36 cellular contexts compared by ENCODE assay signal in genomic region chr9:69340631-69341030, GRCh38. TPM values are rescaled to one million over a fixed set of nuclear protein-coding genes. Genes with fewer than 3 reads are reported as not detected.
"Had no signal": no experiment of that assay in that cellular context is flagged by ENCODE, and none has a peak within 500 bp of the region (broad histone marks: within the 10 kb centered on the region; RNA-seq: fewer than 3 reads in every experiment).

No MANE protein-coding gene starts in this region.

- H3K36me3 ChIP-seq: ascending aorta had no signal

- H3K27me3 ChIP-seq: ascending aorta had no signal

- H3K4me1 ChIP-seq: ascending aorta had no signal

- H3K9me3 ChIP-seq: ascending aorta had no signal

- DNase-seq: activated B cell treated with CpG ODN at 0.5 μM for 24 hours; activated CD4-positive, alpha-beta memory T cell treated with anti-CD3 and anti-CD28 coated beads for 36 hours; activated CD4-positive, alpha-beta T cell treated with anti-CD3 and anti-CD28 coated beads for 4 hours; activated CD4-positive, alpha-beta T cell treated with anti-CD3 and anti-CD28 coated beads, Interleukin-2, amount 10 ng/mL, durations not matched to agents 24 days and 14 days; activated CD4-positive, alpha-beta T cell treated with anti-CD3 and anti-CD28 coated beads, Interleukin-2, amount 50 U/mL, for 1 hour; activated CD4-positive, alpha-beta T cell treated with anti-CD3 and anti-CD28 coated beads, Interleukin-2, amount 50 U/mL, for 4 hours; activated CD4-positive, CD25-positive, alpha-beta regulatory T cell treated with anti-CD3 and anti-CD28 coated beads, Interleukin-2, amount 50 U/mL, for 72 hours; activated CD8-positive, alpha-beta memory T cell treated with anti-CD3 and anti-CD28 coated beads, Interleukin-2, amount 50 U/mL, for 4 hours; activated CD8-positive, alpha-beta T cell treated with anti-CD3 and anti-CD28 coated beads for 36 hours; activated effector memory CD4-positive, alpha-beta T cell treated with anti-CD3 and anti-CD28 coated beads, Interleukin-2, amount 50 U/mL, for 16 hours; activated gamma-delta T cell treated with Interleukin-2 at 50 U/mL for 16 hours; activated naive CD4-positive, alpha-beta T cell; activated naive CD4-positive, alpha-beta T cell treated with anti-CD3 and anti-CD28 coated beads for 36 hours; activated naive CD4-positive, alpha-beta T cell treated with anti-CD3 and anti-CD28 coated beads, Interleukin-2, amount 50 U/mL, for 16 hours; activated naive CD8-positive, alpha-beta T cell treated with anti-CD3 and anti-CD28 coated beads for 36 hours; activated T-cell treated with anti-CD3 and anti-CD28 coated beads for 4 hours; activated T-cell treated with anti-CD3 and anti-CD28 coated beads, Interleukin-2, amount 50 U/mL, for 1 hour; activated T-cell treated with anti-CD3 and anti-CD28 coated beads, Interleukin-2, amount 50 U/mL, for 4 hours; activated T-cell treated with anti-CD3 and anti-CD28 coated beads, Interleukin-2, amount 50 U/mL, for 72 hours; amygdala; anterior cingulate cortex; central memory CD4-positive, alpha-beta T cell; T-helper 1 cell; T-helper 2 cell; T-helper 9 cell had no signal

- H3K4me3 Mint-ChIP-seq: activated B cell treated with CpG ODN at 0.5 μM for 24 hours; activated CD4-positive, alpha-beta memory T cell treated with anti-CD3 and anti-CD28 coated beads for 36 hours; activated CD4-positive, alpha-beta T cell treated with anti-CD3 and anti-CD28 coated beads, Interleukin-2, amount 10 ng/mL, durations not matched to agents 24 days and 14 days; activated CD8-positive, alpha-beta T cell treated with anti-CD3 and anti-CD28 coated beads for 36 hours; activated naive CD4-positive, alpha-beta T cell treated with anti-CD3 and anti-CD28 coated beads for 36 hours; activated naive CD8-positive, alpha-beta T cell treated with anti-CD3 and anti-CD28 coated beads for 36 hours; activated T-cell treated with anti-CD3 and anti-CD28 coated beads, Interleukin-2, amount 50 U/mL, for 4 hours; activated T-cell treated with anti-CD3 and anti-CD28 coated beads, Interleukin-2, amount 50 U/mL, for 72 hours; activated T-helper 1 cell treated with anti-CD3 and anti-CD28 coated beads, Interleukin-12 subunit alpha, Interleukin-12 subunit beta, Interleukin-2, Interleukin-4 antibody, amounts not matched to agents 30 ng/mL and 10 ng/mL and 1 ng/mL, durations not matched to agents 14 hours and 24 hours and 36 hours; activated T-helper 17 cell treated with anti-CD3 and anti-CD28 coated beads, Interleukin-2, amount 50 U/mL, for 72 hours; brain; T-helper 1 cell treated with Interleukin-12 subunit alpha and Interleukin-12 subunit beta and Interleukin-4 antibody, amounts not matched to agents 30 μg/mL and 1 μg/mL, for 36 hours; T-helper 2 cell treated with Interferon-gamma antibody and Interleukin-4, amounts not matched to agents 5 μg/mL and 100 μg/mL, for 36 hours had no signal

- H3K27ac ChIP-seq: ascending aorta, VCaP had no signal

- H3K9me3 Mint-ChIP-seq: activated B cell treated with CpG ODN at 0.5 μM for 24 hours; activated CD4-positive, alpha-beta memory T cell treated with anti-CD3 and anti-CD28 coated beads for 36 hours; activated CD4-positive, alpha-beta T cell treated with anti-CD3 and anti-CD28 coated beads, Interleukin-2, amount 10 ng/mL, durations not matched to agents 24 days and 14 days; activated CD8-positive, alpha-beta T cell treated with anti-CD3 and anti-CD28 coated beads for 36 hours; activated naive CD4-positive, alpha-beta T cell treated with anti-CD3 and anti-CD28 coated beads for 36 hours; activated naive CD4-positive, alpha-beta T cell treated with anti-CD3 and anti-CD28 coated beads, Interleukin-2, amount 50 U/mL, for 72 hours; activated naive CD8-positive, alpha-beta T cell treated with anti-CD3 and anti-CD28 coated beads for 36 hours; activated T-cell treated with anti-CD3 and anti-CD28 coated beads, Interleukin-2, amount 50 U/mL, for 4 hours; activated T-helper 1 cell treated with anti-CD3 and anti-CD28 coated beads, Interleukin-12 subunit alpha, Interleukin-12 subunit beta, Interleukin-2, Interleukin-4 antibody, amounts not matched to agents 30 ng/mL and 10 ng/mL and 1 ng/mL, durations not matched to agents 14 hours and 24 hours and 36 hours; brain; T-helper 1 cell treated with Interleukin-12 subunit alpha and Interleukin-12 subunit beta and Interleukin-4 antibody, amounts not matched to agents 30 μg/mL and 1 μg/mL, for 36 hours; T-helper 2 cell treated with Interferon-gamma antibody and Interleukin-4, amounts not matched to agents 5 μg/mL and 100 μg/mL, for 36 hours had no signal

- H3K4me3 ChIP-seq: ascending aorta had no signal

- H3K36me3 Mint-ChIP-seq: activated CD4-positive, alpha-beta memory T cell treated with anti-CD3 and anti-CD28 coated beads for 36 hours; activated naive CD4-positive, alpha-beta T cell treated with anti-CD3 and anti-CD28 coated beads, Interleukin-2, amount 50 U/mL, for 72 hours; activated naive CD8-positive, alpha-beta T cell treated with anti-CD3 and anti-CD28 coated beads for 36 hours; brain had no signal

- H3K27ac Mint-ChIP-seq: activated B cell treated with CpG ODN at 0.5 μM for 24 hours; activated CD4-positive, alpha-beta memory T cell treated with anti-CD3 and anti-CD28 coated beads for 36 hours; activated CD4-positive, alpha-beta T cell treated with anti-CD3 and anti-CD28 coated beads, Interleukin-2, amount 10 ng/mL, durations not matched to agents 24 days and 14 days; activated CD8-positive, alpha-beta T cell treated with anti-CD3 and anti-CD28 coated beads for 36 hours; activated naive CD4-positive, alpha-beta T cell treated with anti-CD3 and anti-CD28 coated beads for 36 hours; activated naive CD4-positive, alpha-beta T cell treated with anti-CD3 and anti-CD28 coated beads, Interleukin-2, amount 50 U/mL, for 72 hours; activated naive CD8-positive, alpha-beta T cell treated with anti-CD3 and anti-CD28 coated beads for 36 hours; activated T-cell treated with anti-CD3 and anti-CD28 coated beads, Interleukin-2, amount 50 U/mL, for 72 hours; activated T-helper 1 cell treated with anti-CD3 and anti-CD28 coated beads, Interleukin-12 subunit alpha, Interleukin-12 subunit beta, Interleukin-2, Interleukin-4 antibody, amounts not matched to agents 30 ng/mL and 10 ng/mL and 1 ng/mL, durations not matched to agents 14 hours and 24 hours and 36 hours; activated T-helper 17 cell treated with anti-CD3 and anti-CD28 coated beads, Interleukin-2, amount 50 U/mL, for 72 hours; brain; T-helper 1 cell treated with Interleukin-12 subunit alpha and Interleukin-12 subunit beta and Interleukin-4 antibody, amounts not matched to agents 30 μg/mL and 1 μg/mL, for 36 hours; T-helper 2 cell treated with Interferon-gamma antibody and Interleukin-4, amounts not matched to agents 5 μg/mL and 100 μg/mL, for 36 hours had no signal

- ATAC-seq: activated CD8-positive, alpha-beta T cell treated with anti-CD3 and anti-CD28 coated beads for 36 hours; activated naive CD4-positive, alpha-beta T cell treated with anti-CD3 and anti-CD28 coated beads, Interleukin-2, amount 50 U/mL, for 72 hours; activated T-cell treated with anti-CD3 and anti-CD28 coated beads, Interleukin-2, amount 50 U/mL, for 4 hours; activated T-cell treated with anti-CD3 and anti-CD28 coated beads, Interleukin-2, amount 50 U/mL, for 72 hours; activated T-helper 17 cell treated with anti-CD3 and anti-CD28 coated beads, Interleukin-2, amount 50 U/mL, for 72 hours had no signal

- FAIRE-seq: bronchial epithelial cell, TTC549 had no signal

- H3K4me1 Mint-ChIP-seq: activated B cell treated with CpG ODN at 0.5 μM for 24 hours; activated CD4-positive, alpha-beta T cell treated with anti-CD3 and anti-CD28 coated beads, Interleukin-2, amount 10 ng/mL, durations not matched to agents 24 days and 14 days; activated naive CD8-positive, alpha-beta T cell treated with anti-CD3 and anti-CD28 coated beads for 36 hours; activated T-helper 17 cell treated with anti-CD3 and anti-CD28 coated beads, Interleukin-2, amount 50 U/mL, for 72 hours; brain had no signal

RNA-seq across cellular contexts. Expression of gene ENTREP1, which starts 15.6 kb away (rescaled TPM):
- total RNA-seq: activated B cell treated with CpG ODN at 0.5 μM for 24 hours; activated CD4-positive, alpha-beta T cell treated with anti-CD3 and anti-CD28 coated beads, Interleukin-2, amount 10 ng/mL, durations not matched to agents 24 days and 14 days; activated CD8-positive, alpha-beta memory T cell treated with anti-CD3 and anti-CD28 coated beads for 36 hours; activated CD8-positive, alpha-beta T cell treated with anti-CD3 and anti-CD28 coated beads for 36 hours; activated naive CD4-positive, alpha-beta T cell treated with anti-CD3 and anti-CD28 coated beads for 36 hours; activated naive CD4-positive, alpha-beta T cell treated with anti-CD3 and anti-CD28 coated beads, Interleukin-2, amount 50 U/mL, for 72 hours; activated naive CD8-positive, alpha-beta T cell treated with anti-CD3 and anti-CD28 coated beads for 36 hours; activated T-cell treated with anti-CD3 and anti-CD28 coated beads, Interleukin-2, amount 50 U/mL, for 72 hours; activated T-helper 1 cell treated with anti-CD3 and anti-CD28 coated beads, Interleukin-12 subunit alpha, Interleukin-12 subunit beta, Interleukin-2, Interleukin-4 antibody, amounts not matched to agents 30 ng/mL and 10 ng/mL and 1 ng/mL, durations not matched to agents 14 hours and 24 hours and 36 hours; activated T-helper 17 cell treated with anti-CD3 and anti-CD28 coated beads, Interleukin-2, amount 50 U/mL, for 72 hours had no signal
